9 cellular contexts compared by ENCODE assay signal in the genomic region with DNA sequence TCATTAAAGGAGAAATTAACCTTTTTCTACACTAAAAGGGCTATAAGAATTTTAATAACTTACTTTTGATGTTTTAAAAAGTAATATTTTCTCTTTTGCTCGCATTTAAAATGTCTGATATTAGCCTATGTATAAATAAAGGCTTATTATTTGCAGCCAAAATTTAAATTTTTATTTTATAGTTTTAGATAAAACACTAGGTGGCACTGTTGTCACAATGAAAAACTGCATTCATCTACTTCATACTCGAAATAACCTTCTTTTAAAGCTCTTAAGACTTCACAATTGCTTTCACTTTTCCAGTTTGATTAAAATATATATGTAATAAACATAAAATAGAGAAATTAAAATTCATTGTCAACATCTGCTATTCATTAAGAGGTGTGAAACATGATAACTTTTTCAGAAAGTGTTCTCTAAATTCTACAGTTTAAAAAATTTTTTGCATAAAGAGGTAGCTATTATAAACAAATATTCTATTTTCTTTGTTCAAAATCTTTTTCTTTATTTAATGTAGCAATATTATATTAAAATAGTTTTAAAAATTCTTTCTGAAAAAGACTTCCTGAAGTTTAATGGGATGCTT.
DNase-seq lines count a peak whose midpoint lies in the region; TF ChIP-seq lines count a peak whose summit lies in the region.
"Had no signal": no experiment of that assay in that cellular context is flagged by ENCODE, and none has a peak within 500 bp of the region (broad histone marks: within the 10 kb centered on the region; RNA-seq: fewer than 3 reads in every experiment).

No MANE protein-coding gene starts in this region.

- no peak overlapping the region for H3K27ac ChIP-seq in smooth muscle cell (ENCODE audit: low read depth)
- H3K27ac ChIP-seq: SJCRH30 had no signal

- H3K9me3 ChIP-seq in smooth muscle cell (replicated peaks; ENCODE audit: low read depth), result no peaks in the 10 kb centered on the region
- H3K9me3 ChIP-seq: SJCRH30 had no signal

- no peak overlapping the region for H3K9ac ChIP-seq in smooth muscle cell (ENCODE audit: low read depth)

- no peaks in the 10 kb centered on the region for H3K9me3 Mint-ChIP-seq in endothelial cell (ENCODE audit: unreplicated experiment)

- H3K27me3 ChIP-seq in smooth muscle cell (ENCODE audit: low read depth), result peaks cover 28% of the 10 kb centered on the region
- H3K27me3 ChIP-seq: SJCRH30 had no signal

- no peak overlapping the region for H3K4me2 ChIP-seq in smooth muscle cell

- H2AFZ ChIP-seq in smooth muscle cell (ENCODE audit: low read depth), result no peak overlapping the region

- H4K20me1 ChIP-seq in smooth muscle cell (ENCODE audit: low read depth), result no peaks in the 10 kb centered on the region

- H3K4me1 Mint-ChIP-seq in endothelial cell (ENCODE audit: unreplicated experiment), result no peaks in the 10 kb centered on the region

- no peaks in the 10 kb centered on the region for H3K27me3 Mint-ChIP-seq in endothelial cell (ENCODE audit: unreplicated experiment)

- no peaks in the 10 kb centered on the region for H3F3A ChIP-seq in smooth muscle cell (ENCODE audit: low read depth)

- H3K4me3 Mint-ChIP-seq in endothelial cell (ENCODE audit: unreplicated experiment), result no peak overlapping the region

- no peaks in the 10 kb centered on the region for H3K4me1 ChIP-seq in smooth muscle cell (ENCODE audit: low read depth)
- H3K4me1 ChIP-seq: SJCRH30 had no signal

- H3K36me3 Mint-ChIP-seq in endothelial cell (ENCODE audit: low read depth, unreplicated experiment), result no peaks in the 10 kb centered on the region

- no peaks in the 10 kb centered on the region for H3K36me3 ChIP-seq in smooth muscle cell (ENCODE audit: low read depth)
- H3K36me3 ChIP-seq: SJCRH30 had no signal

- peak; percentile 28 for DNase-seq in NCI-H2171 treated with DMSO at 0.1 percent for 48 hours (lab: John Stamatoyannopoulos, UW)
- DNase-seq in NCI-H2171 (lab: John Stamatoyannopoulos, UW), result no peak
- peak; percentile 41 for DNase-seq in NCI-H526 treated with DMSO at 0.1 percent for 48 hours (lab: John Stamatoyannopoulos, UW)
- no peak for DNase-seq in endothelial cell (ENCODE audit: low spot score)
- no peak for DNase-seq in smooth muscle cell (lab: John Stamatoyannopoulos, UW; ENCODE audit: unreplicated experiment)
- DNase-seq in activated naive CD4-positive, alpha-beta T cell (lab: John Stamatoyannopoulos, UW), result no peak
- no peak for DNase-seq in NCI-H2081 (lab: John Stamatoyannopoulos, UW)
- no peak for DNase-seq in islet precursor cell

- 7% methylated on average over 2 of the region's 2 CpGs for WGBS in smooth muscle cell (ENCODE audit: low lambda C conversion rate)

- no peak overlapping the region for H3K27ac Mint-ChIP-seq in endothelial cell (ENCODE audit: unreplicated experiment)

- H3K79me2 ChIP-seq in smooth muscle cell (ENCODE audit: low read depth), result no peaks in the 10 kb centered on the region

- no peak overlapping the region for H3K4me3 ChIP-seq in smooth muscle cell
- H3K4me3 ChIP-seq: SJCRH30 had no signal

- TF ChIP-seq CTCF in endothelial cell (IDR thresholded peaks at IDR 0.05; ENCODE audit: unreplicated experiment) (peak; percentile 94), smooth muscle cell (IDR thresholded peaks at IDR 0.05; ENCODE audit: borderline replicate concordance, insufficient read depth, poor library complexity, severe bottlenecking) (peak; percentile 63)

Comparison
In these comparisons a context has a peak if more than half of its experiments do, and no peak if none do; other contexts are left out.
1. DNase-seq: peak in NCI-H2171 treated with DMSO at 0.1 percent for 48 hours (single experiment) and NCI-H526 treated with DMSO at 0.1 percent for 48 hours (single experiment); none in NCI-H2171 (single experiment), endothelial cell (single experiment), smooth muscle cell (single experiment), activated naive CD4-positive, alpha-beta T cell (0 of 4), NCI-H2081 (0 of 2) and islet precursor cell (single experiment).